ENCODE assay signal across 12 cellular contexts in the genomic region with DNA sequence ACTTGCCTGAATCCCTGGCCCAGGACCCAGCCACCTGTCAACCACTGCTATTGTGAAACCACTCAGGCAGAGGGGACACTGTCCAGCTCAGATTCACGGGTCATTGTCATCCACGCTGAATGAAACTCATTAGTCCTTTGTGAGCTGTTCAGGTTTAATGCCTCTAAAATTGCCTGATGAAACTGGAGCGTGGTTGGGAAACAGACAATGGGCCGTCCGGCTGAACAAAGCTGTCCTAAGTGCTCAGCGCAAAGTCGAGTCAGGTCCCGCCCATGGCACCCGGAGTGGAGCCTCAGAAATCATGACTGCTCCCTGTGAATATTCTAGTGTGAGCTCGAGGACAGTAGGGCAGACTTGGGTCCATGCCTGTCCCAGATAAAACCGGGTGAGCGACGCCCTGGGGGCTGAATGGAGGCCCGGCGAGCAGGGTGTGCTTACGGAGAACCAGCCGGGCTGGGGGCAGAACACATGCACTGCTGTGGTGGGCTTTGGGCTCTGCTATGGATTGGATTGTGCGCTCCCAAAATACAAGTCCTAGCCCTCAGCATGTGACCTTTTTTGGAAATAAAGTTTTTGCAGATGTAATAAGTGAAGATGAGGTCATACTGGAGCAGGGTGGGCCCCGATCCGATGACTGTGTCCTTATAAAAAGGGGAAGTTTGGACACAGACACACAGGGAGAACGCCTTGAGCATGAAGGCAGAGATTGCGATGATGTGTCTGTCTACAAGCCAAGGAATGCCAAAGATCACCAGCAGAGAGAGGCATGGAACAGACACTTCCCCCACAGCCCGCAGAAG. TPM values are rescaled to one million over a fixed set of nuclear protein-coding genes. Genes with fewer than 3 reads are reported as not detected.
DNase-seq lines count a peak whose midpoint lies in the region; ATAC-seq, FAIRE-seq and TF ChIP-seq lines count a peak whose summit lies in the region.
"Had no signal": no experiment of that assay in that cellular context is flagged by ENCODE, and none has a peak within 500 bp of the region (broad histone marks: within the 10 kb centered on the region; RNA-seq: fewer than 3 reads in every experiment).

No MANE protein-coding gene starts in this region.

- no peak for FAIRE-seq in RCC 7860 (lab: Jason Lieb, UNC)
- FAIRE-seq: endometrium, H1 had no signal

- H3K4me1 ChIP-seq in left ventricle myocardium inferior (no peaks in the 10 kb centered on the region), aorta (ENCODE audit: control insufficient read depth in 1 of 2, insufficient read depth in 2 of 2, low read length in 2 of 2) (no peaks in the 10 kb centered on the region)
- no peaks in the 10 kb centered on the region for H3K4me1 ChIP-seq in effector memory CD4-positive, alpha-beta T cell (ENCODE audit: control insufficient read depth, insufficient read depth, low read length, poor library complexity, severe bottlenecking)

- peaks cover 19% of the 10 kb centered on the region for H3K27me3 Mint-ChIP-seq in activated CD4-positive, alpha-beta T cell treated with anti-CD3 and anti-CD28 coated beads, Interleukin-2, amount 10 ng/mL, durations not matched to agents 24 days and 14 days

- H3K27ac ChIP-seq in left ventricle myocardium inferior (replicated peaks), result peak overlapping the region; percentile 19
- no peak overlapping the region for H3K27ac ChIP-seq in aorta (ENCODE audit: low read depth in 1 of 2, low read length in 2 of 2)
- H3K27ac ChIP-seq in effector memory CD4-positive, alpha-beta T cell (ENCODE audit: insufficient read depth, low read length, poor library complexity, severe bottlenecking), result no peak overlapping the region

- peak; percentile 26 for ATAC-seq in aorta (ENCODE audit: low FRiP score)
- ATAC-seq: T-helper 17 cell had no signal

- no peak overlapping the region for H3K4me3 Mint-ChIP-seq in activated CD4-positive, alpha-beta T cell treated with anti-CD3 and anti-CD28 coated beads, Interleukin-2, amount 10 ng/mL, durations not matched to agents 24 days and 14 days
- H3K4me3 Mint-ChIP-seq: T-helper 17 cell had no signal

- intact Hi-C loops in left ventricle myocardium inferior (cut with micrococcal nuclease) (no loop called here), aorta (cut with DNase I) (no loop called here)
- intact Hi-C loops in activated CD4-positive, alpha-beta T cell treated with anti-CD3 and anti-CD28 coated beads, Interleukin-2, amount 10 ng/mL, durations not matched to agents 24 days and 14 days (cut with micrococcal nuclease), result no loop called here

- H3K27me3 ChIP-seq in left ventricle myocardium inferior (ENCODE audit: low read depth) (no peaks in the 10 kb centered on the region), aorta (ENCODE audit: control insufficient read depth in 1 of 2, insufficient read depth in 2 of 2, low read length in 1 of 2) (no peaks in the 10 kb centered on the region)
- no peaks in the 10 kb centered on the region for H3K27me3 ChIP-seq in effector memory CD4-positive, alpha-beta T cell (replicated peaks; ENCODE audit: control insufficient read depth, insufficient read depth, low read length, poor library complexity, severe bottlenecking)

- H3K27ac Mint-ChIP-seq in activated CD4-positive, alpha-beta T cell treated with anti-CD3 and anti-CD28 coated beads, Interleukin-2, amount 10 ng/mL, durations not matched to agents 24 days and 14 days, result no peak overlapping the region

- no peaks in the 10 kb centered on the region for H3K9me3 ChIP-seq in left ventricle myocardium inferior (replicated peaks)
- H3K9me3 ChIP-seq in aorta (ENCODE audit: control insufficient read depth, low read length), result no peaks in the 10 kb centered on the region
- no peaks in the 10 kb centered on the region for H3K9me3 ChIP-seq in effector memory CD4-positive, alpha-beta T cell (ENCODE audit: control insufficient read depth, low read length)

- DNase-seq in NCI-H345 (lab: John Stamatoyannopoulos, UW), result peak; percentile 12
- no peak for DNase-seq in NCI-H345 treated with DMSO at 0.1 percent for 48 hours (lab: John Stamatoyannopoulos, UW; ENCODE audit: unreplicated experiment)
- peak; percentile 45 for DNase-seq in RCC 7860 (ENCODE audit: low spot score)
- DNase-seq in left ventricle myocardium inferior, result no peak
- DNase-seq in aorta, result peak in 1 of 2 donors; percentile 78
- no peak for DNase-seq in effector memory CD4-positive, alpha-beta T cell
- DNase-seq in activated CD4-positive, alpha-beta T cell treated with anti-CD3 and anti-CD28 coated beads, Interleukin-2, amount 10 ng/mL, durations not matched to agents 24 days and 14 days, result no peak
- DNase-seq in H4 (ENCODE audit: low spot score), result no peak
- DNase-seq: 8988T, T-helper 17 cell had no signal

- H3K36me3 ChIP-seq in left ventricle myocardium inferior, result no peaks in the 10 kb centered on the region
- no peaks in the 10 kb centered on the region for H3K36me3 ChIP-seq in aorta (ENCODE audit: control insufficient read depth in 1 of 2, insufficient read depth in 2 of 2, low read length in 1 of 2)
- no peaks in the 10 kb centered on the region for H3K36me3 ChIP-seq in effector memory CD4-positive, alpha-beta T cell (ENCODE audit: control insufficient read depth, insufficient read depth, low read length)

- peaks cover 3% of the 10 kb centered on the region for H3K4me1 Mint-ChIP-seq in activated CD4-positive, alpha-beta T cell treated with anti-CD3 and anti-CD28 coated beads, Interleukin-2, amount 10 ng/mL, durations not matched to agents 24 days and 14 days

- H3K36me3 Mint-ChIP-seq in activated CD4-positive, alpha-beta T cell treated with anti-CD3 and anti-CD28 coated beads, Interleukin-2, amount 10 ng/mL, durations not matched to agents 24 days and 14 days (ENCODE audit: low read depth), result peaks cover 2% of the 10 kb centered on the region

- H3K9me3 Mint-ChIP-seq in activated CD4-positive, alpha-beta T cell treated with anti-CD3 and anti-CD28 coated beads, Interleukin-2, amount 10 ng/mL, durations not matched to agents 24 days and 14 days, result no peaks in the 10 kb centered on the region

- TF ChIP-seq CTCF in left ventricle myocardium inferior (IDR thresholded peaks at IDR 0.05; ENCODE audit: borderline replicate concordance), result no peak

- WGBS in aorta, 2 donors, result 90 to 92% methylated on average over 23 of the region's 23 CpGs

- H3K4me3 ChIP-seq in left ventricle myocardium inferior (no peak overlapping the region), aorta (ENCODE audit: low read length in 2 of 2) (no peak overlapping the region)
- no peak overlapping the region for H3K4me3 ChIP-seq in effector memory CD4-positive, alpha-beta T cell (ENCODE audit: insufficient read depth, low read depth, low read length, poor library complexity, severe bottlenecking)

RNA-seq across cellular contexts. Expression of a gene that starts 12.9 kb away (rescaled TPM):
- total RNA-seq in left ventricle myocardium inferior (11.2 TPM), aorta (10 to 100 TPM; 48.9 to 96.3 TPM)
- 1 to 10 TPM; 2.4 to 7.0 TPM for polyA plus RNA-seq in aorta
- 40.0 and 42.9 TPM in 2 replicates for total RNA-seq in activated CD4-positive, alpha-beta T cell treated with anti-CD3 and anti-CD28 coated beads, Interleukin-2, amount 10 ng/mL, durations not matched to agents 24 days and 14 days
- total RNA-seq in H4 (2014; rRNA removed; shearing (Covaris generic)), result 1.9 and 4.1 TPM in 2 replicates

Comparison
In these comparisons a context has a peak if more than half of its experiments do, and no peak if none do; other contexts are left out.
1. DNase-seq: peak in NCI-H345 (single experiment) and RCC 7860 (single experiment); none in NCI-H345 treated with DMSO at 0.1 percent for 48 hours (single experiment), left ventricle myocardium inferior (single experiment), effector memory CD4-positive, alpha-beta T cell (0 of 3), activated CD4-positive, alpha-beta T cell treated with anti-CD3 and anti-CD28 coated beads, Interleukin-2, amount 10 ng/mL, durations not matched to agents 24 days and 14 days (single experiment) and H4 (single experiment).